In the genomic region with DNA sequence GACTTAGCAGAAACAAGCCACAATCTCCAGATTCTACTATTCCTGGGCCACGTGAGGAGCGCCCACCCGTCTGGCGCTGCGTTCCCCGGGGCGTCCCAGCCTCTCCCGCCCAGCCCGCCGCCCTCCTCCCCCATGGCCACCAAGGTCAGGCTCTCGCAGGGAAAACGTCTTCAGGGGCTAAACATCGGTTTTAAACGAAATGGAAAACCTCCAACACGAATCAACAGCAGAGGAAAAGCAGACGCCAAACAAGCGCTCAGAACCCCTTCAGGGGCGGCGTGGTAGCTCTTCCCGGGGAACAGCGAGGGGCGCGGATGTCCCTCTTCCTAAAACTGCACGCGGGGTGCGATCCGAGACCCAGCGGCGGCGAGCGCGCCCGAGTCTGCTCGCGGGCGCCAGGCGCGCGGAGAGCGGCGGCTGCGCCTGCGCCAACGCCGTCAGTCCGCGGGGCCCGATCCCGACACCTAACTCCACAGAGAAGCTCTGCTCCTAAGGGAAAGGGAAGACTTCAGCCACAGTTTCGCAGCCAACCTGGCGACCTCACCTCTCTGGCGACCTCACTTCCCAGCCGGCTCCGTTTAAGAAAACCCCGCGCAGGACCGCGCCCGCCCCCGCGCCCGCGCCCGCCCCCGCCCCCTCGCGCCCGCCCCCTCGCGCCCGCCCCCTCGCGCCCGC, we compare ENCODE assay signal across 1 cellular context.
A peak's percentile ranks its signal among the peaks of the same experiment; 100 is the strongest.
TF ChIP-seq lines count a peak whose summit lies in the region.

No MANE protein-coding gene starts in this region.

TF ChIP-seq in GM23338, 12 proteins besides CTCF, POLR2A, EP300 and RAD21 (continued from another document):
- TF ChIP-seq, protein P1, sequence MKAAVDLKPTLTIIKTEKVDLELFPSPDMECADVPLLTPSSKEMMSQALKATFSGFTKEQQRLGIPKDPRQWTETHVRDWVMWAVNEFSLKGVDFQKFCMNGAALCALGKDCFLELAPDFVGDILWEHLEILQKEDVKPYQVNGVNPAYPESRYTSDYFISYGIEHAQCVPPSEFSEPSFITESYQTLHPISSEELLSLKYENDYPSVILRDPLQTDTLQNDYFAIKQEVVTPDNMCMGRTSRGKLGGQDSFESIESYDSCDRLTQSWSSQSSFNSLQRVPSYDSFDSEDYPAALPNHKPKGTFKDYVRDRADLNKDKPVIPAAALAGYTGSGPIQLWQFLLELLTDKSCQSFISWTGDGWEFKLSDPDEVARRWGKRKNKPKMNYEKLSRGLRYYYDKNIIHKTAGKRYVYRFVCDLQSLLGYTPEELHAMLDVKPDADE (IDR thresholded peaks at IDR 0.05): no peak
- peak; percentile 76 for TF ChIP-seq POLR2AphosphoS5 (IDR thresholded peaks at IDR 0.05; ENCODE audit: low read depth)
- no peak for TF ChIP-seq NANOG (IDR thresholded peaks at IDR 0.05; ENCODE audit: borderline replicate concordance)
- TF ChIP-seq ZNF114 (CRISPR knock-in tag; IDR thresholded peaks at IDR 0.05): no peak
- TF ChIP-seq CREB1 (CRISPR knock-in tag; IDR thresholded peaks at IDR 0.05; ENCODE audit: low read depth): no peak
TF ChIP-seq in GM23338: peak in this region for 1.
